In genomic region chr2:38740851-38741541, GRCh38 we compare ENCODE assay signal across 8 cellular contexts. TPM values are rescaled to one million over a fixed set of nuclear protein-coding genes. Genes with fewer than 3 reads are reported as not detected.
A peak's percentile ranks its signal among the peaks of the same experiment; 100 is the strongest.
DNase-seq lines count a peak whose midpoint lies in the region; ATAC-seq, FAIRE-seq and TF ChIP-seq lines count a peak whose summit lies in the region.

No MANE protein-coding gene starts in this region.

- H3K27me3 ChIP-seq in AG04450 (ENCODE audit: control insufficient read depth, insufficient read depth, low read length): no peaks in the 10 kb centered on the region
- H3K27me3 ChIP-seq in OCI-LY1 (ENCODE audit: insufficient read depth, low read length): no peaks in the 10 kb centered on the region
- H3K27me3 ChIP-seq in HepG2 (ENCODE audit: control insufficient read depth in 1 of 2, insufficient read depth in 2 of 2, low read length in 2 of 2): no peaks in the 10 kb centered on the region

- no peaks in the 10 kb centered on the region for H3K27me3 Mint-ChIP-seq in type B pancreatic cell

- TF ChIP-seq RAD21 in HepG2 (CRISPR knock-in tag; IDR thresholded peaks at IDR 0.05): 0 out of 2 replicates have a peak, but pooled peaks have one; percentile 36

- peak overlapping the region; percentile 79 for H3K27ac Mint-ChIP-seq in type B pancreatic cell

- H3K4me3 ChIP-seq in AG04450 (ENCODE audit: low read depth, low read length) (no peak overlapping the region), OCI-LY1 (ENCODE audit: low read depth, low read length, poor library complexity, severe bottlenecking) (no peak overlapping the region), cardiac fibroblast (replicated peaks in 1 of 2; ENCODE audit: low read depth in 2 of 2, low read length in 2 of 2) (no peak overlapping the region), HepG2 (replicated peaks in 1 of 3; ENCODE audit: insufficient read depth in 1 of 3, low read depth in 2 of 3, low read length in 3 of 3) (peak overlapping the region in 1 of 3 experiments; percentile 10; a peak in 2 of 6 replicates)

- TF ChIP-seq POLR2A in HepG2 (IDR thresholded peaks at IDR 0.05; ENCODE audit: insufficient read depth in 1 of 2, low read depth in 2 of 2, low read length in 2 of 2): no peak

- CTCF ChIA-PET in AG04450 (lab: Charles Lee): interaction anchor here (0.6 to 2.4 kb wide), 20 partner anchors 11 to 512 kb away, joined by 3 to 24 read pairs (median 5); no protein-coding TSS in a partner anchor
- CTCF ChIA-PET in HepG2 (lab: Yijun Ruan, JAX; ENCODE audit: low intra/inter-chr PET ratio, low total read pairs): interaction anchor here (0.8 to 3.0 kb wide), 6 partner anchors 138 to 205 kb away, joined by 3 to 17 read pairs (median 6); partner anchors contain the start of gene HNRNPLL

- H3F3A ChIP-seq in OCI-LY1 (ENCODE audit: insufficient read depth, low read length): 0 out of 2 replicates have a peak, but pooled peaks cover 7% of the 10 kb centered on the region

- H3K27ac ChIP-seq in AG04450 (ENCODE audit: low read depth, low read length) (peak overlapping the region; percentile 34), OCI-LY1 (ENCODE audit: low read depth, low read length, poor library complexity, severe bottlenecking) (no peak overlapping the region), HepG2 (ENCODE audit: extremely low read length, insufficient read depth, low read length) (peak overlapping the region; percentile 71)

- H3K79me2 ChIP-seq in OCI-LY1 (ENCODE audit: insufficient read depth, low read length) (no peaks in the 10 kb centered on the region), HepG2 (ENCODE audit: insufficient read depth, low read length) (peaks cover 19% of the 10 kb centered on the region)

- WGBS in HepG2 (ENCODE audit: low lambda C conversion rate): 73% methylated on average over 11 of the region's 11 CpGs

- H3K9me3 ChIP-seq in AG04450 (ENCODE audit: control insufficient read depth, insufficient read depth, low read length) (no peaks in the 10 kb centered on the region), OCI-LY1 (ENCODE audit: low read length) (no peaks in the 10 kb centered on the region), HepG2 (ENCODE audit: low read length) (no peaks in the 10 kb centered on the region)

- H3K9ac ChIP-seq in OCI-LY1 (ENCODE audit: low read length): no peak overlapping the region
- H3K9ac ChIP-seq in HepG2 (ENCODE audit: insufficient read depth, low read depth, low read length): peak overlapping the region; percentile 28; the same call in 1 of the 2 replicates

- H3K4me1 ChIP-seq in OCI-LY1 (ENCODE audit: insufficient read depth, low read length, severe bottlenecking) (no peaks in the 10 kb centered on the region), HepG2 (ENCODE audit: insufficient read depth, low read length) (peaks cover 56% of the 10 kb centered on the region)

- DNase-seq in AG04450 (ENCODE audit: low read depth, low spot score) (no peak), cardiac fibroblast (ENCODE audit: low read depth in 2 of 2) (peak; percentile 63 to 72), HepG2 (ENCODE audit: low spot score) (peak; percentile 60), type B pancreatic cell (ENCODE audit: extremely low spot score, unreplicated experiment) (no peak), amygdala (lab: John Stamatoyannopoulos, UW) (no peak)

- H3K4me2 ChIP-seq in OCI-LY1 (ENCODE audit: low read length): no peak overlapping the region
- H3K4me2 ChIP-seq in HepG2 (ENCODE audit: low read depth, low read length): peak overlapping the region; percentile 52

- H2AFZ ChIP-seq in OCI-LY1 (ENCODE audit: low read length) (no peak overlapping the region), HepG2 (ENCODE audit: low read length) (no peak overlapping the region)

- BruUV-seq in HepG2 (replicated peaks; lab: Mats Ljungman, UMichigan): no TSS peak

- H3K9me3 Mint-ChIP-seq in type B pancreatic cell: no peaks in the 10 kb centered on the region

- H3K4me3 Mint-ChIP-seq in type B pancreatic cell: no peak overlapping the region

- in situ Hi-C loops in HepG2 (cut with HindIII; ENCODE audit: extremely low pct_ligation_motif_present, low pct_unique_long_range_greater_than_20kb): loop anchor here (25.0 kb wide), 1 partner anchor 429 kb away; no protein-coding TSS in a partner anchor

- no peaks in the 10 kb centered on the region for H3K9me2 ChIP-seq in OCI-LY1 (ENCODE audit: low read depth, low read length)

- peak; percentile 39 for ATAC-seq in HepG2
- ATAC-seq in GM18870 (IDR thresholded peaks at IDR 0.05; ENCODE audit: unreplicated experiment): no peak

- peaks cover 51% of the 10 kb centered on the region for H3K36me3 Mint-ChIP-seq in type B pancreatic cell

- H3K4me1 Mint-ChIP-seq in type B pancreatic cell (ENCODE audit: unreplicated experiment): peaks cover 19% of the 10 kb centered on the region

- POLR2A ChIA-PET in AG04450 (lab: Yijun Ruan, JAX): interaction anchor here (1.1 to 4.4 kb wide), 2 partner anchors 9 to 10 kb away, joined by 3 to 25 read pairs; partner anchors contain the start of gene SRSF7
- POLR2A ChIA-PET in HepG2 (lab: Yijun Ruan, JAX): interaction anchor here (0.9 to 5.2 kb wide), 3 partner anchors 10 to 200 kb away, joined by 3 to 59 read pairs (median 5); partner anchors contain the start of gene SRSF7

- peaks cover 90% of the 10 kb centered on the region for H3K36me3 ChIP-seq in OCI-LY1 (ENCODE audit: insufficient read depth, low read length)
- H3K36me3 ChIP-seq in HepG2 (replicated peaks in 1 of 2; ENCODE audit: control insufficient read depth in 1 of 2, insufficient read depth in 2 of 2, low read length in 2 of 2): peaks cover 8 to 32% of the 10 kb centered on the region in 2 experiments

- TF ChIP-seq CTCF in AG04450 (IDR thresholded peaks at IDR 0.05; ENCODE audit: low read depth, low read length): peak; percentile 39
- TF ChIP-seq CTCF in GM12873 (IDR thresholded peaks at IDR 0.05; ENCODE audit: insufficient read depth, low read depth, low read length, missing control alignments): peak; percentile 34
- TF ChIP-seq CTCF in OCI-LY1 (IDR thresholded peaks at IDR 0.05; ENCODE audit: low read length): peak; percentile 44
- TF ChIP-seq CTCF in cardiac fibroblast (IDR thresholded peaks at IDR 0.05; ENCODE audit: low read depth, low read length): peak; percentile 33
- peak; percentile 61 for TF ChIP-seq CTCF in HepG2 (CRISPR knock-in tag; IDR thresholded peaks at IDR 0.05)
- TF ChIP-seq CTCF in type B pancreatic cell (conservative IDR thresholded peaks at IDR 0.05): peak; percentile 83

- intact Hi-C loops in HepG2 (cut with micrococcal nuclease; ENCODE audit: unreplicated experiment): loop anchor here (1.0 to 10.0 kb wide), 4 partner anchors 94 to 424 kb away; no protein-coding TSS in a partner anchor

- TF ChIP-seq EP300 in HepG2 (IDR thresholded peaks at IDR 0.05; ENCODE audit: low read depth in 2 of 2, low read length in 2 of 2) (no peak), HepG2 (CRISPR knock-in tag; IDR thresholded peaks at IDR 0.05; ENCODE audit: borderline replicate concordance) (no peak)

- FAIRE-seq in HepG2 (lab: Jason Lieb, UNC): peak; percentile 4

- H4K20me1 ChIP-seq in OCI-LY1 (ENCODE audit: insufficient read depth, low read length): no peaks in the 10 kb centered on the region
- H4K20me1 ChIP-seq in HepG2 (ENCODE audit: insufficient read depth, low read length): peaks cover 38% of the 10 kb centered on the region

RNA-seq across cellular contexts. Expression of gene SRSF7, which starts 10.2 kb away (rescaled TPM):
- polyA plus RNA-seq in AG04450 (2011; rRNA removed) (195 and 238 TPM in 2 replicates), HepG2 (2011; rRNA removed) (154 and 172 TPM in 2 replicates)
- 224 and 265 TPM in 2 replicates for polyA minus RNA-seq in AG04450 (2011; rRNA and poly(A)+ RNA removed)
- total RNA-seq in HepG2 (2016; rRNA removed; fragmentation: Illumina TruSeq; extraction: Trizol) (275 and 377 TPM in 2 replicates), type B pancreatic cell (ENCODE audit: low replicate concordance) (176 and 248 TPM in 2 replicates)
- total RNA-seq in HepG2 (2016; cell fraction: cytosol; rRNA removed; fragmentation: Illumina TruSeq; extraction: Trizol; ENCODE audit: low read depth): 67.2 and 80.5 TPM in 2 replicates
- total RNA-seq in HepG2 (2016; cell fraction: insoluble cytoplasmic fraction; rRNA removed; fragmentation: Illumina TruSeq; extraction: Trizol): 285 and 392 TPM in 2 replicates
- total RNA-seq in HepG2 (2016; cell fraction: membrane; rRNA removed; fragmentation: Illumina TruSeq; extraction: Trizol): 77.6 and 84.5 TPM in 2 replicates
- total RNA-seq in HepG2 (2016; cell fraction: nucleus; rRNA removed; fragmentation: Illumina TruSeq; extraction: Trizol): 186 and 191 TPM in 2 replicates
- polyA plus RNA-seq in HepG2 (2011; cell fraction: cytosol; rRNA removed): 76.4 and 98.0 TPM in 2 replicates
- 231 and 316 TPM in 2 replicates for polyA plus RNA-seq in HepG2 (2011; cell fraction: nucleus; rRNA removed)
- polyA plus RNA-seq in HepG2 (2012): 106 and 123 TPM in 2 replicates
- polyA plus RNA-seq in HepG2 (2016; cell fraction: cytosol; fragmentation: Illumina TruSeq; extraction: Trizol; ENCODE audit: low read depth): 48.7 and 55.5 TPM in 2 replicates
- 378 and 417 TPM in 2 replicates for polyA plus RNA-seq in HepG2 (2016; cell fraction: insoluble cytoplasmic fraction; fragmentation: Illumina TruSeq; extraction: Trizol; ENCODE audit: low read depth)
- 45.0 and 50.4 TPM in 2 replicates for polyA plus RNA-seq in HepG2 (2016; cell fraction: membrane; fragmentation: Illumina TruSeq; extraction: Trizol; ENCODE audit: low read depth)
- 359 and 362 TPM in 2 replicates for polyA plus RNA-seq in HepG2 (2016; cell fraction: nucleus; fragmentation: Illumina TruSeq; extraction: Trizol; ENCODE audit: insufficient read depth, low read depth)
- 67.1 and 233 TPM in 2 replicates for polyA minus RNA-seq in HepG2 (2011; rRNA and poly(A)+ RNA removed; ENCODE audit: low replicate concordance)
- polyA minus RNA-seq in HepG2 (2011; cell fraction: cytosol; rRNA and poly(A)+ RNA removed): 41.8 and 45.7 TPM in 2 replicates
- polyA minus RNA-seq in HepG2 (2011; cell fraction: nucleus; rRNA and poly(A)+ RNA removed): 175 and 230 TPM in 2 replicates

RNA-seq across cellular contexts. Expression of gene GEMIN6, which starts 37.0 kb away (rescaled TPM):
- polyA plus RNA-seq in AG04450 (2011; rRNA removed) (12.6 and 16.3 TPM in 2 replicates), HepG2 (2011; rRNA removed) (13.0 and 14.4 TPM in 2 replicates)
- polyA minus RNA-seq in AG04450 (2011; rRNA and poly(A)+ RNA removed): 4.0 and 6.0 TPM in 2 replicates
- total RNA-seq in HepG2 (2016; rRNA removed; fragmentation: Illumina TruSeq; extraction: Trizol) (43.2 and 62.7 TPM in 2 replicates), type B pancreatic cell (ENCODE audit: low replicate concordance) (16.2 and 19.9 TPM in 2 replicates)
- 12.7 and 14.8 TPM in 2 replicates for total RNA-seq in HepG2 (2016; cell fraction: cytosol; rRNA removed; fragmentation: Illumina TruSeq; extraction: Trizol; ENCODE audit: low read depth)
- total RNA-seq in HepG2 (2016; cell fraction: insoluble cytoplasmic fraction; rRNA removed; fragmentation: Illumina TruSeq; extraction: Trizol): 46.9 and 68.8 TPM in 2 replicates
- 27.5 and 31.0 TPM in 2 replicates for total RNA-seq in HepG2 (2016; cell fraction: membrane; rRNA removed; fragmentation: Illumina TruSeq; extraction: Trizol)
- 11.9 and 15.9 TPM in 2 replicates for total RNA-seq in HepG2 (2016; cell fraction: nucleus; rRNA removed; fragmentation: Illumina TruSeq; extraction: Trizol)
- polyA plus RNA-seq in HepG2 (2011; cell fraction: cytosol; rRNA removed): 7.9 and 12.4 TPM in 2 replicates
- 1.6 and 3.7 TPM in 2 replicates for polyA plus RNA-seq in HepG2 (2011; cell fraction: nucleus; rRNA removed)
- 15.2 and 30.2 TPM in 2 replicates for polyA plus RNA-seq in HepG2 (2012)
- polyA plus RNA-seq in HepG2 (2016; cell fraction: cytosol; fragmentation: Illumina TruSeq; extraction: Trizol; ENCODE audit: low read depth): 12.3 and 13.5 TPM in 2 replicates
- polyA plus RNA-seq in HepG2 (2016; cell fraction: insoluble cytoplasmic fraction; fragmentation: Illumina TruSeq; extraction: Trizol; ENCODE audit: low read depth): 58.6 and 61.6 TPM in 2 replicates
- polyA plus RNA-seq in HepG2 (2016; cell fraction: membrane; fragmentation: Illumina TruSeq; extraction: Trizol; ENCODE audit: low read depth): 18.4 and 19.5 TPM in 2 replicates
- polyA plus RNA-seq in HepG2 (2016; cell fraction: nucleus; fragmentation: Illumina TruSeq; extraction: Trizol; ENCODE audit: insufficient read depth, low read depth): 23.2 and 25.7 TPM in 2 replicates
- 2.1 and 7.0 TPM in 2 replicates for polyA minus RNA-seq in HepG2 (2011; rRNA and poly(A)+ RNA removed; ENCODE audit: low replicate concordance)
- 6.2 and 8.2 TPM in 2 replicates for polyA minus RNA-seq in HepG2 (2011; cell fraction: cytosol; rRNA and poly(A)+ RNA removed)
- polyA minus RNA-seq in HepG2 (2011; cell fraction: nucleus; rRNA and poly(A)+ RNA removed): 1.7 and 2.9 TPM in 2 replicates

Comparison
In these comparisons a context has a peak if more than half of its experiments do, and no peak if none do; other contexts are left out.
1. DNase-seq: peak in cardiac fibroblast (2 of 2) and HepG2 (single experiment); none in AG04450 (single experiment), type B pancreatic cell (single experiment) and amygdala (0 of 56).
2. CTCF ChIP-seq: peak in every context shown above with its lines; median percentile 83 in type B pancreatic cell; 61 in HepG2; 44 in OCI-LY1; 39 in AG04450; 34 in GM12873; 33 in cardiac fibroblast.